13 cellular contexts compared by ENCODE assay signal in genomic region chr2:108271691-108272253, GRCh38. TPM values are rescaled to one million over a fixed set of nuclear protein-coding genes. Genes with fewer than 3 reads are reported as not detected.
DNase-seq lines count a peak whose midpoint lies in the region; ATAC-seq and TF ChIP-seq lines count a peak whose summit lies in the region.
"Had no signal": no experiment of that assay in that cellular context is flagged by ENCODE, and none has a peak within 500 bp of the region (broad histone marks: within the 10 kb centered on the region; RNA-seq: fewer than 3 reads in every experiment).

No MANE protein-coding gene starts in this region.

- H3K4me1 ChIP-seq in left ventricle myocardium inferior (no peaks in the 10 kb centered on the region), vagina (peaks cover 15% of the 10 kb centered on the region)

- H3K4me3 ChIP-seq in left ventricle myocardium inferior (peak overlapping the region; percentile 46), brain microvascular endothelial cell (ENCODE audit: low read depth, low read length) (peak overlapping the region; percentile 34), vagina (peak overlapping the region; percentile 12 to 14)

- intact Hi-C loops in left ventricle myocardium inferior (cut with micrococcal nuclease) (no loop called here), Right ventricle myocardium superior (cut with DNase I) (no loop called here), vagina (cut with DNase I) (no loop called here)

- TF ChIP-seq CTCF in left ventricle myocardium inferior (IDR thresholded peaks at IDR 0.05; ENCODE audit: borderline replicate concordance) (no peak), brain microvascular endothelial cell (IDR thresholded peaks at IDR 0.05; ENCODE audit: low read depth, low read length, missing control alignments) (no peak), vagina (IDR thresholded peaks at IDR 0.05) (no peak)

- no peak for DNase-seq in left ventricle myocardium inferior
- DNase-seq in Right ventricle myocardium superior = no peak
- DNase-seq in brain microvascular endothelial cell = peak; percentile 86
- peak; percentile 89 for DNase-seq in left kidney (ENCODE audit: low read depth, low spot score)
- DNase-seq in vagina (ENCODE audit: extremely low spot score in 2 of 2) = no peak
- no peak for DNase-seq in Kasumi-1 (lab: John Stamatoyannopoulos, UW)
- no peak for DNase-seq in medulla oblongata (ENCODE audit: extremely low spot score)
- DNase-seq: activated CD8-positive, alpha-beta T cell treated with anti-CD3 and anti-CD28 coated beads for 36 hours; effector CD8-positive, alpha-beta T cell; NCI-H2171; stimulated activated naive CD4-positive, alpha-beta T cell had no signal

- no peak for ATAC-seq in Right ventricle myocardium superior (ENCODE audit: poor library complexity)
- ATAC-seq in GM18909 (IDR thresholded peaks at IDR 0.05; ENCODE audit: poor library complexity, unreplicated experiment) = no peak
- ATAC-seq: activated CD8-positive, alpha-beta T cell treated with anti-CD3 and anti-CD28 coated beads for 36 hours had no signal

- H3K27me3 ChIP-seq in left ventricle myocardium inferior (ENCODE audit: low read depth) (peaks cover under 1% of the 10 kb centered on the region), brain microvascular endothelial cell (replicated peaks) (no peaks in the 10 kb centered on the region), vagina (no peaks in the 10 kb centered on the region)

- H3K9me3 ChIP-seq in left ventricle myocardium inferior (replicated peaks) = no peaks in the 10 kb centered on the region
- no peaks in the 10 kb centered on the region for H3K9me3 ChIP-seq in vagina

- in situ Hi-C loops in brain microvascular endothelial cell (cut with HindIII; ENCODE audit: low pct_ligation_motif_present, low sequenced_read_pairs) = no loop called here

- no peak for TF ChIP-seq POLR2A in vagina (IDR thresholded peaks at IDR 0.05)

- H3K36me3 ChIP-seq in left ventricle myocardium inferior (no peaks in the 10 kb centered on the region), brain microvascular endothelial cell (replicated peaks) (no peaks in the 10 kb centered on the region), vagina (no peaks in the 10 kb centered on the region)

- H3K27ac ChIP-seq in left ventricle myocardium inferior (replicated peaks) (peak overlapping the region; percentile 32), brain microvascular endothelial cell (peak overlapping the region; percentile 52), vagina (peak overlapping the region; percentile 79)

RNA-seq across cellular contexts. Expression of gene SULT1C2, which starts 16.9 kb away (rescaled TPM):
- total RNA-seq in left ventricle myocardium inferior (1.9 TPM), Right ventricle myocardium superior (0.48 TPM), vagina (not detected)
- total RNA-seq: activated CD8-positive, alpha-beta T cell treated with anti-CD3 and anti-CD28 coated beads for 36 hours; B cell had no signal

RNA-seq across cellular contexts. Expression of gene SULT1C3, which starts 32.0 kb away (rescaled TPM):
- total RNA-seq in left ventricle myocardium inferior = not detected
- total RNA-seq in Right ventricle myocardium superior = not detected
- total RNA-seq in vagina = not detected
- total RNA-seq: activated CD8-positive, alpha-beta T cell treated with anti-CD3 and anti-CD28 coated beads for 36 hours; B cell had no signal

Comparison
In these comparisons a context has a peak if more than half of its experiments do, and no peak if none do; other contexts are left out.
1. DNase-seq: peak in brain microvascular endothelial cell (single experiment) and left kidney (single experiment); none in left ventricle myocardium inferior (single experiment), Right ventricle myocardium superior (single experiment), vagina (0 of 2), Kasumi-1 (0 of 2) and medulla oblongata (single experiment).
2. Peak in every context shown above with its lines, with median percentiles within 50 percentile points of each other: H3K27ac ChIP-seq and H3K4me3 ChIP-seq.